Comparison of ENCODE assay signal across 8 cellular contexts in genomic region chr16:3152022-3152272, GRCh38. TPM values are rescaled to one million over a fixed set of nuclear protein-coding genes. Genes with fewer than 3 reads are reported as not detected.
DNase-seq lines count a peak whose midpoint lies in the region; ATAC-seq and TF ChIP-seq lines count a peak whose summit lies in the region.

No MANE protein-coding gene starts in this region.

- H3K4me1 Mint-ChIP-seq in activated naive CD8-positive, alpha-beta T cell treated with anti-CD3 and anti-CD28 coated beads, Interleukin-2, amount 10 ng/mL, durations not matched to agents 7 days and 5 days, result peaks cover 24% of the 10 kb centered on the region

- peak overlapping the region; percentile 88 for H3K27ac Mint-ChIP-seq in activated naive CD8-positive, alpha-beta T cell treated with anti-CD3 and anti-CD28 coated beads, Interleukin-2, amount 10 ng/mL, durations not matched to agents 7 days and 5 days

- H3K9me3 Mint-ChIP-seq in activated naive CD8-positive, alpha-beta T cell treated with anti-CD3 and anti-CD28 coated beads, Interleukin-2, amount 10 ng/mL, durations not matched to agents 7 days and 5 days, result no peaks in the 10 kb centered on the region

- H3K4me1 ChIP-seq in heart left ventricle, result peaks cover 0 to 29% (median 17%) of the 10 kb centered on the region in 12 donors
- peaks cover 28% of the 10 kb centered on the region for H3K4me1 ChIP-seq in vagina

- TF ChIP-seq CTCF in heart left ventricle (IDR thresholded peaks at IDR 0.05) (no peak), vagina (IDR thresholded peaks at IDR 0.05) (no peak)

- H3K9me3 ChIP-seq in heart left ventricle, result peaks cover 0 to 9% (median 0%) of the 10 kb centered on the region in 12 donors
- H3K9me3 ChIP-seq in vagina, result no peaks in the 10 kb centered on the region

- peaks cover 5% of the 10 kb centered on the region for H3K27me3 Mint-ChIP-seq in activated naive CD8-positive, alpha-beta T cell treated with anti-CD3 and anti-CD28 coated beads, Interleukin-2, amount 10 ng/mL, durations not matched to agents 7 days and 5 days

- intact Hi-C loops in heart left ventricle (cut with DNase I), result loop anchor here in 1 of 10 donors (5.0 kb wide), 1 partner anchor 110 kb away; no protein-coding TSS in a partner anchor
- intact Hi-C loops in cardiac septum (cut with DNase I), result no loop called here
- intact Hi-C loops in vagina (cut with DNase I), result no loop called here

- ATAC-seq in heart left ventricle, result no peak
- no peak for ATAC-seq in activated naive CD8-positive, alpha-beta T cell treated with anti-CD3 and anti-CD28 coated beads, Interleukin-2, amount 10 ng/mL, durations not matched to agents 7 days and 5 days (ENCODE audit: low read depth)
- ATAC-seq in GM21381 (IDR thresholded peaks at IDR 0.05; ENCODE audit: unreplicated experiment), result no peak

- H3K27me3 ChIP-seq in heart left ventricle, result no peaks in the 10 kb centered on the region
- H3K27me3 ChIP-seq in layer of hippocampus (ENCODE audit: control insufficient read depth, insufficient read depth, low read length), result no peaks in the 10 kb centered on the region
- H3K27me3 ChIP-seq in vagina, result no peaks in the 10 kb centered on the region

- POLR2A ChIA-PET in activated naive CD8-positive, alpha-beta T cell treated with anti-CD3 and anti-CD28 coated beads, Interleukin-2, amount 10 ng/mL, durations not matched to agents 7 days and 5 days (lab: Charles Lee), result interaction anchor here (0.5 to 5.7 kb wide), 4 partner anchors 17 to 292 kb away, joined by 3 to 42 read pairs (median 4); partner anchors contain the start of genes NAA60, ZNF213 and ZNF597

- TF ChIP-seq POLR2A in heart left ventricle (IDR thresholded peaks at IDR 0.05), result no peak
- TF ChIP-seq POLR2A in vagina (IDR thresholded peaks at IDR 0.05), result no peak

- no peaks in the 10 kb centered on the region for H3K36me3 ChIP-seq in heart left ventricle
- no peaks in the 10 kb centered on the region for H3K36me3 ChIP-seq in vagina

- peak overlapping the region in 11 of 12 donors; percentile 31 to 82 (median 73) for H3K4me3 ChIP-seq in heart left ventricle
- peak overlapping the region; percentile 43 to 76 for H3K4me3 ChIP-seq in vagina

- H3K27ac ChIP-seq in heart left ventricle, result peak overlapping the region in 8 of 12 donors; percentile 17 to 76 (median 53)
- peak overlapping the region; percentile 59 for H3K27ac ChIP-seq in layer of hippocampus (ENCODE audit: low read depth, low read length)
- peak overlapping the region; percentile 75 for H3K27ac ChIP-seq in vagina

- WGBS in heart left ventricle, 4 donors, result 5 to 6% (median 5%) methylated on average over 15 of the region's 15 CpGs

- no peaks in the 10 kb centered on the region for H3K36me3 Mint-ChIP-seq in activated naive CD8-positive, alpha-beta T cell treated with anti-CD3 and anti-CD28 coated beads, Interleukin-2, amount 10 ng/mL, durations not matched to agents 7 days and 5 days

- DNase-seq in heart left ventricle (peak in 1 of 5 donors; percentile 16), cardiac septum (ENCODE audit: low spot score) (no peak), vagina (ENCODE audit: extremely low spot score in 2 of 2) (no peak), NCI-H526 treated with DMSO at 0.1 percent for 48 hours (lab: John Stamatoyannopoulos, UW) (no peak), hepatic stellate cell (ENCODE audit: low spot score) (no peak)
- peak; percentile 51 for DNase-seq in activated naive CD8-positive, alpha-beta T cell treated with anti-CD3 and anti-CD28 coated beads, Interleukin-2, amount 10 ng/mL, durations not matched to agents 7 days and 5 days

- peak overlapping the region; percentile 73 for H3K4me3 Mint-ChIP-seq in activated naive CD8-positive, alpha-beta T cell treated with anti-CD3 and anti-CD28 coated beads, Interleukin-2, amount 10 ng/mL, durations not matched to agents 7 days and 5 days

RNA-seq across cellular contexts. Expression of gene ZNF213, which starts 17.1 kb away (rescaled TPM):
- total RNA-seq in heart left ventricle, result 10 to 100 TPM in 2 of 9 donors, 1 to 10 TPM in 7; 6.7 to 14.3 (median 8.2) TPM
- 10 to 100 TPM in 1 of 2 donors, 1 to 10 TPM in 1; 8.7 to 14.2 TPM for polyA plus RNA-seq in heart left ventricle
- 7.5 TPM for total RNA-seq in cardiac septum
- 10 to 100 TPM; 12.9 to 13.3 TPM for total RNA-seq in activated naive CD8-positive, alpha-beta T cell treated with anti-CD3 and anti-CD28 coated beads, Interleukin-2, amount 10 ng/mL, durations not matched to agents 7 days and 5 days
- 7.6 TPM for total RNA-seq in vagina

RNA-seq across cellular contexts. Expression of gene OR1F1, which starts 36.1 kb away (rescaled TPM):
- not detected for total RNA-seq in heart left ventricle
- not detected for polyA plus RNA-seq in heart left ventricle
- total RNA-seq in cardiac septum, result not detected
- not detected for total RNA-seq in activated naive CD8-positive, alpha-beta T cell treated with anti-CD3 and anti-CD28 coated beads, Interleukin-2, amount 10 ng/mL, durations not matched to agents 7 days and 5 days
- total RNA-seq in vagina, result not detected

RNA-seq across cellular contexts. Expression of gene ZNF205, which starts 39.6 kb away (rescaled TPM):
- total RNA-seq in heart left ventricle (10 to 100 TPM in 2 of 9 donors, 1 to 10 TPM in 7; 7.4 to 19.8 (median 8.1) TPM), cardiac septum (6.5 TPM), vagina (14.2 TPM)
- polyA plus RNA-seq in heart left ventricle, result 10 to 100 TPM; 13.9 to 17.0 TPM
- not detected for total RNA-seq in activated naive CD8-positive, alpha-beta T cell treated with anti-CD3 and anti-CD28 coated beads, Interleukin-2, amount 10 ng/mL, durations not matched to agents 7 days and 5 days

RNA-seq across cellular contexts. Expression of gene ZSCAN10, which starts 52.9 kb away (rescaled TPM):
- total RNA-seq in heart left ventricle (not detected), cardiac septum (not detected), vagina (not detected)
- not detected for polyA plus RNA-seq in heart left ventricle
- under 1 TPM; 0.37 to 0.39 TPM for total RNA-seq in activated naive CD8-positive, alpha-beta T cell treated with anti-CD3 and anti-CD28 coated beads, Interleukin-2, amount 10 ng/mL, durations not matched to agents 7 days and 5 days
